In the genomic region with DNA sequence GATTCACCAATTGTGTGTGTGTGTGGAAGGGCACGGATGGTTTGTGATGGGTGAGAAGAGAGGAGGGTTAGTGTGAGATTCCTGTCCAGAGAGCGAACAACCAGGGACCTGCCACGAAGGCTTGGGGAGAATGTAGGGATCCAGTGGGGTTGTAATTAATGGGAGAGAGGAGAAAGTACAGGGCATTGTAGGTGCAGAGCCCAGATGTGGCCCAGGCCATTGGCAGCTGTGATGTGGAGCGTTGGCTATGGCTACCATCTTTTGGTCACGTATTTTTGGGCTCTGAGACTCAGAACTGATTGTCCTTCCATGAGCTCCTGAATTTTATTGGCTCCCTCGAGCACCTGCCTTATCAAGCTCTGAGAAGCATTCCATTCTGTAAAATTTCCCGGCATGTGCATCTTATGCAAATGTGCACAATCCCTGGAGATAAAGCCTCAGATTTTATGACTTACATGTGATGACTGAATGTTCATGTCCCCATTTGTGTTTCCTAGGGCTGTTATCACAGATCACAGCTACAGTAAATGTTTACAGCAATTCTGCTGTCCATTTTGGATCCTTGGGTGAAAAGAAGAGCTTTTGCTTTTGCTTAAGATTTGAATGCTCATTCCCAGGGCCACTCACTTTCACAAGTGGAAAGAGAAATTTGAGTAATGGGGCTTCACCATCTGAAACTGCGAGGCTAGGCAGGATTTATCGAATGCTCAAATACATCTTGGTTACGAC, we compare ENCODE assay signal across 22 cellular contexts. TPM values are rescaled to one million over a fixed set of nuclear protein-coding genes. Genes with fewer than 3 reads are reported as not detected.
DNase-seq lines count a peak whose midpoint lies in the region; ATAC-seq and TF ChIP-seq lines count a peak whose summit lies in the region.
"Had no signal": no experiment of that assay in that cellular context is flagged by ENCODE, and none has a peak within 500 bp of the region (broad histone marks: within the 10 kb centered on the region; RNA-seq: fewer than 3 reads in every experiment).

No MANE protein-coding gene starts in this region.

- H3K4me1 Mint-ChIP-seq in activated CD8-positive, alpha-beta T cell treated with anti-CD3 and anti-CD28 coated beads for 36 hours (ENCODE audit: low read depth), result no peaks in the 10 kb centered on the region
- H3K4me1 Mint-ChIP-seq: CD14-positive monocyte; CD4-positive, alpha-beta memory T cell had no signal

- DNase-seq in Right ventricle myocardium inferior (ENCODE audit: missing footprints), result no peak
- DNase-seq in heart left ventricle, result no peak
- DNase-seq in NCI-H526 treated with DMSO at 0.1 percent for 48 hours (lab: John Stamatoyannopoulos, UW), result peak; percentile 24
- no peak for DNase-seq in mucosa of descending colon
- DNase-seq in stimulated activated CD4-positive, alpha-beta T cell treated with anti-CD3 and anti-CD28 coated beads, Interleukin-2, amount 100 ng/mL, for 48 hours, result no peak
- no peak for DNase-seq in NCI-H774 (lab: John Stamatoyannopoulos, UW)
- DNase-seq in activated CD8-positive, alpha-beta T cell treated with anti-CD3 and anti-CD28 coated beads for 36 hours, result no peak
- DNase-seq: 8988T; CD4-positive, alpha-beta memory T cell; DMS153; DMS79; GF-D8; GOT3; H7 had no signal

- H3K36me3 ChIP-seq in heart left ventricle (peaks cover 0 to 22% (median 0%) of the 10 kb centered on the region in 9 donors), HEK293 (ENCODE audit: control insufficient read depth in 2 of 2, insufficient read depth in 1 of 2, low read length in 2 of 2) (no peaks in the 10 kb centered on the region), mucosa of descending colon (ENCODE audit: low read depth) (no peaks in the 10 kb centered on the region)
- H3K36me3 ChIP-seq: BLaER1 had no signal

- TF ChIP-seq POLR2A in heart left ventricle (IDR thresholded peaks at IDR 0.05), result no peak

- H3K9me3 ChIP-seq in heart left ventricle, result no peaks in the 10 kb centered on the region
- H3K9me3 ChIP-seq in HEK293 (ENCODE audit: control insufficient read depth, insufficient read depth, low read depth, low read length), result no peaks in the 10 kb centered on the region
- H3K9me3 ChIP-seq in mucosa of descending colon, result no peaks in the 10 kb centered on the region
- H3K9me3 ChIP-seq: BLaER1 had no signal

- TF ChIP-seq CTCF in heart left ventricle (IDR thresholded peaks at IDR 0.05), result no peak
- TF ChIP-seq CTCF in HEK293 (tag by site-specific recombination; IDR thresholded peaks at IDR 0.05), result no peak
- no peak for TF ChIP-seq CTCF in mucosa of descending colon (IDR thresholded peaks at IDR 0.05)
- no peak for TF ChIP-seq CTCF in activated CD8-positive, alpha-beta T cell treated with anti-CD3 and anti-CD28 coated beads for 36 hours (IDR thresholded peaks at IDR 0.05)

- intact Hi-C loops in Right ventricle myocardium inferior (cut with DNase I), result no loop called here
- intact Hi-C loops in heart left ventricle (cut with DNase I), result loop anchor here in 1 of 10 donors (5.0 kb wide), 1 partner anchor 99 kb away; no protein-coding TSS in a partner anchor
- intact Hi-C loops in mucosa of descending colon (cut with DNase I, micrococcal nuclease), result no loop called here
- intact Hi-C loops in activated CD8-positive, alpha-beta T cell treated with anti-CD3 and anti-CD28 coated beads for 36 hours (cut with micrococcal nuclease), result no loop called here

- no peaks in the 10 kb centered on the region for H3K9me3 Mint-ChIP-seq in activated CD8-positive, alpha-beta T cell treated with anti-CD3 and anti-CD28 coated beads for 36 hours
- H3K9me3 Mint-ChIP-seq: CD14-positive monocyte; CD4-positive, alpha-beta memory T cell had no signal

- H3K4me3 ChIP-seq in heart left ventricle (no peak overlapping the region), HEK293 (ENCODE audit: low read depth, low read length) (no peak overlapping the region), mucosa of descending colon (no peak overlapping the region)
- H3K4me3 ChIP-seq: BLaER1 had no signal

- H3K36me3 Mint-ChIP-seq in activated CD8-positive, alpha-beta T cell treated with anti-CD3 and anti-CD28 coated beads for 36 hours (ENCODE audit: low read depth), result no peaks in the 10 kb centered on the region
- H3K36me3 Mint-ChIP-seq: CD14-positive monocyte; CD4-positive, alpha-beta memory T cell had no signal

- peaks cover 21% of the 10 kb centered on the region for H3K27me3 Mint-ChIP-seq in activated CD8-positive, alpha-beta T cell treated with anti-CD3 and anti-CD28 coated beads for 36 hours

- WGBS in heart left ventricle, 4 donors, result 55 to 66% (median 60%) methylated on average over 10 of the region's 10 CpGs

- no peak overlapping the region for H3K4me3 Mint-ChIP-seq in activated CD8-positive, alpha-beta T cell treated with anti-CD3 and anti-CD28 coated beads for 36 hours
- H3K4me3 Mint-ChIP-seq: CD4-positive, alpha-beta memory T cell had no signal

- ATAC-seq in Right ventricle myocardium inferior (peak; percentile 23), heart left ventricle (no peak), mucosa of descending colon (peak; percentile 54)
- ATAC-seq in activated CD8-positive, alpha-beta T cell treated with anti-CD3 and anti-CD28 coated beads for 36 hours, result no peak
- ATAC-seq: HCT116, HepG2 had no signal

- H3K27me3 ChIP-seq in heart left ventricle, result peaks cover 0 to 7% (median 0%) of the 10 kb centered on the region in 9 donors
- H3K27me3 ChIP-seq: BLaER1 had no signal

- CTCF ChIA-PET in HEK293 (lab: Yijun Ruan, JAX), result interaction anchor here (0.5 to 15.2 kb wide), 5 partner anchors 10 to 984 kb away, joined by 3 to 309 read pairs (median 3); no protein-coding TSS in a partner anchor
- CTCF ChIA-PET in activated CD8-positive, alpha-beta T cell treated with anti-CD3 and anti-CD28 coated beads for 36 hours (lab: Charles Lee), result interaction anchor here (1.6 kb wide), 1 partner anchor 99 kb away, joined by 5 read pairs; no protein-coding TSS in a partner anchor

- POLR2A ChIA-PET in HEK293 (lab: Yijun Ruan, JAX), result no interaction called here
- POLR2A ChIA-PET in activated CD8-positive, alpha-beta T cell treated with anti-CD3 and anti-CD28 coated beads for 36 hours (lab: Charles Lee), result interaction anchor here (1.5 kb wide), 1 partner anchor 134 kb away, joined by 3 read pairs; no protein-coding TSS in a partner anchor

- H3K4me1 ChIP-seq in heart left ventricle (peaks cover 0 to 53% (median 13%) of the 10 kb centered on the region in 12 donors), HEK293 (ENCODE audit: control insufficient read depth, insufficient read depth, low read length) (peaks cover 12% of the 10 kb centered on the region), mucosa of descending colon (ENCODE audit: low read depth) (peaks cover 7% of the 10 kb centered on the region)
- H3K4me1 ChIP-seq: BLaER1 had no signal

- H3K27ac Mint-ChIP-seq in activated CD8-positive, alpha-beta T cell treated with anti-CD3 and anti-CD28 coated beads for 36 hours, result no peak overlapping the region
- H3K27ac Mint-ChIP-seq: CD14-positive monocyte had no signal

- H3K27ac ChIP-seq in heart left ventricle, result peak overlapping the region in 1 of 12 donors; percentile 28
- no peak overlapping the region for H3K27ac ChIP-seq in HEK293 (ENCODE audit: extremely low read depth, low read depth, low read length)
- H3K27ac ChIP-seq: BLaER1 had no signal

TF ChIP-seq in HEK293, 187 proteins besides CTCF, POLR2A, EP300 and RAD21:
- TF ChIP-seq ZBTB48 (tag by site-specific recombination; IDR thresholded peaks at IDR 0.05) (peak; percentile 72; the same call in 1 of the 2 replicates), FEZF1 (tag by site-specific recombination; IDR thresholded peaks at IDR 0.05) (0 out of 2 replicates have a peak, but pooled peaks have one; percentile 28), REPIN1 (tag by site-specific recombination; IDR thresholded peaks at IDR 0.05; ENCODE audit: low read depth) (no peak), ZNF175 (tag by site-specific recombination; IDR thresholded peaks at IDR 0.05) (no peak), ZBTB20 (tag by site-specific recombination; IDR thresholded peaks at IDR 0.05) (peak; percentile 92), ZSCAN4 (tag by site-specific recombination; IDR thresholded peaks at IDR 0.05) (no peak)

RNA-seq across cellular contexts. Expression of gene SLC5A1, which starts 33.1 kb away (rescaled TPM):
- 213 TPM for total RNA-seq in Right ventricle myocardium inferior
- total RNA-seq in heart left ventricle, result 100 to 1,000 TPM in 6 of 9 donors, 10 to 100 TPM in 3; 66.0 to 181 (median 112) TPM
- 10 to 100 TPM; 22.1 to 54.5 TPM for polyA plus RNA-seq in heart left ventricle
- 100 to 1,000 TPM in 1 of 3 donors, 10 to 100 TPM in 2; 25.8 to 105 (median 27.9) TPM for total RNA-seq in mucosa of descending colon
- total RNA-seq in activated CD8-positive, alpha-beta T cell treated with anti-CD3 and anti-CD28 coated beads for 36 hours, result not detected
- total RNA-seq: A673; CD4-positive, alpha-beta memory T cell; Daoy; H7; HepG2 had no signal
- polyA plus RNA-seq: AG04450; CD14-positive monocyte; CD4-positive, alpha-beta memory T cell; HepG2 had no signal

Comparison
In these comparisons a context has a peak if more than half of its experiments do, and no peak if none do; other contexts are left out.
1. ATAC-seq: peak in Right ventricle myocardium inferior (single experiment) and mucosa of descending colon (single experiment); none in heart left ventricle (0 of 4) and activated CD8-positive, alpha-beta T cell treated with anti-CD3 and anti-CD28 coated beads for 36 hours (single experiment).
2. RNA of gene SLC5A1, which starts 33.1 kb away (total RNA-seq): 213 TPM in Right ventricle myocardium inferior (single experiment), 66.0 to 181 TPM in heart left ventricle and 25.8 to 105 TPM in mucosa of descending colon; not detected in activated CD8-positive, alpha-beta T cell treated with anti-CD3 and anti-CD28 coated beads for 36 hours; every median in the first group is over 10 times any median in the second.